1 cellular context compared by ENCODE assay signal in genomic region chr9:27529316-27530278, GRCh38.
TF ChIP-seq lines count a peak whose summit lies in the region.

TSS of gene MOB3B (minus strand) at chr9:27529814. CDS start at chr9:27455550, 74,264 bp downstream.

TF ChIP-seq in HepG2, 621 proteins besides CTCF, POLR2A, EP300 and RAD21 (continued from another document and continues in another):
- TF ChIP-seq NR0B2 (CRISPR knock-in tag; IDR thresholded peaks at IDR 0.05), result 0 out of 2 replicates have a peak, but pooled peaks have one; percentile 38
- no peak for TF ChIP-seq ZNF83 (CRISPR knock-in tag; IDR thresholded peaks at IDR 0.05; ENCODE audit: borderline replicate concordance)
- no peak for TF ChIP-seq ZNF263 (CRISPR knock-in tag; IDR thresholded peaks at IDR 0.05)
- peak; percentile 58; the same call in 1 of the 2 replicates for TF ChIP-seq POGK (CRISPR knock-in tag; conservative IDR thresholded peaks at IDR 0.05)
- TF ChIP-seq STAG1 (CRISPR knock-in tag; IDR thresholded peaks at IDR 0.05), result peak; percentile 62
- no peak for TF ChIP-seq ZNF652 (CRISPR knock-in tag; IDR thresholded peaks at IDR 0.05; ENCODE audit: borderline replicate concordance, low read depth)
- TF ChIP-seq KMT2A (CRISPR knock-in tag; IDR thresholded peaks at IDR 0.05), result no peak
- TF ChIP-seq PAXIP1 (CRISPR knock-in tag; conservative IDR thresholded peaks at IDR 0.05), result no peak
- no peak for TF ChIP-seq ZNF280D (CRISPR knock-in tag; IDR thresholded peaks at IDR 0.05)
- TF ChIP-seq PRPF4 (IDR thresholded peaks at IDR 0.05; ENCODE audit: low read depth, low read length, poor library complexity, severe bottlenecking), result no peak
- TF ChIP-seq HNRNPLL (IDR thresholded peaks at IDR 0.05; ENCODE audit: low read depth, low read length, poor library complexity, severe bottlenecking), result peak; percentile 45
- peak; percentile 39 for TF ChIP-seq ZNF574 (CRISPR knock-in tag; IDR thresholded peaks at IDR 0.05)
- no peak for TF ChIP-seq MLX (CRISPR knock-in tag; IDR thresholded peaks at IDR 0.05)
- TF ChIP-seq ZMAT5 (CRISPR knock-in tag; IDR thresholded peaks at IDR 0.05; ENCODE audit: borderline replicate concordance, low read depth), result no peak
- no peak for TF ChIP-seq ETS1 (CRISPR knock-in tag; IDR thresholded peaks at IDR 0.05)
- 0 out of 2 replicates have a peak, but pooled peaks have one; percentile 68 for TF ChIP-seq REL (CRISPR knock-in tag; conservative IDR thresholded peaks at IDR 0.05)
- TF ChIP-seq ARHGAP35 (CRISPR knock-in tag; IDR thresholded peaks at IDR 0.05; ENCODE audit: borderline replicate concordance), result 0 out of 2 replicates have a peak, but pooled peaks have one; percentile 56
- TF ChIP-seq ZNF607 (CRISPR knock-in tag; IDR thresholded peaks at IDR 0.05; ENCODE audit: borderline replicate concordance), result peak; percentile 33; the same call in 1 of the 2 replicates
- no peak for TF ChIP-seq MAZ (IDR thresholded peaks at IDR 0.05; ENCODE audit: borderline replicate concordance, low read depth, low read length)
- peak; percentile 46; the same call in 1 of the 2 replicates for TF ChIP-seq MAZ (CRISPR knock-in tag; IDR thresholded peaks at IDR 0.05; ENCODE audit: low read depth)
- TF ChIP-seq GFI1 (CRISPR knock-in tag; IDR thresholded peaks at IDR 0.05; ENCODE audit: borderline replicate concordance), result no peak
- no peak for TF ChIP-seq ZBTB26 (CRISPR knock-in tag; IDR thresholded peaks at IDR 0.05; ENCODE audit: borderline replicate concordance)
- no peak for TF ChIP-seq KDM3A (CRISPR knock-in tag; IDR thresholded peaks at IDR 0.05; ENCODE audit: low read depth)
- TF ChIP-seq ZNF331 (CRISPR knock-in tag; IDR thresholded peaks at IDR 0.05), result no peak
- TF ChIP-seq NR2F6 (IDR thresholded peaks at IDR 0.05), result no peak
- TF ChIP-seq NR2F6 (CRISPR knock-in tag; IDR thresholded peaks at IDR 0.05), result no peak
- no peak for TF ChIP-seq ZNF296 (CRISPR knock-in tag; conservative IDR thresholded peaks at IDR 0.05)
- no peak for TF ChIP-seq ZNF569 (CRISPR knock-in tag; IDR thresholded peaks at IDR 0.05; ENCODE audit: borderline replicate concordance)
- no peak for TF ChIP-seq ZNF484 (CRISPR knock-in tag; IDR thresholded peaks at IDR 0.05; ENCODE audit: borderline replicate concordance, low read depth)
- TF ChIP-seq MBNL3 (CRISPR knock-in tag; conservative IDR thresholded peaks at IDR 0.05), result no peak
- peak; percentile 48 for TF ChIP-seq SALL1 (CRISPR knock-in tag; IDR thresholded peaks at IDR 0.05)
- TF ChIP-seq ZNF512B (CRISPR knock-in tag; IDR thresholded peaks at IDR 0.05; ENCODE audit: borderline replicate concordance), result no peak
- no peak for TF ChIP-seq ZNF367 (CRISPR knock-in tag; IDR thresholded peaks at IDR 0.05; ENCODE audit: borderline replicate concordance)
- TF ChIP-seq YY1 (IDR thresholded peaks at IDR 0.05; ENCODE audit: insufficient read depth, insufficient replicate concordance, low read depth, low read length), result peak; percentile 51
- TF ChIP-seq ZNF33B (CRISPR knock-in tag; IDR thresholded peaks at IDR 0.05), result 0 out of 2 replicates have a peak, but pooled peaks have one; percentile 30
- TF ChIP-seq SPEN (CRISPR knock-in tag; IDR thresholded peaks at IDR 0.05; ENCODE audit: low read depth), result no peak
- no peak for TF ChIP-seq IRF2 (CRISPR knock-in tag; IDR thresholded peaks at IDR 0.05)
- TF ChIP-seq HNF4G (IDR thresholded peaks at IDR 0.05; ENCODE audit: borderline replicate concordance, low read depth, low read length), result no peak
- no peak for TF ChIP-seq HNF4G (CRISPR knock-in tag; IDR thresholded peaks at IDR 0.05; ENCODE audit: borderline replicate concordance, low read depth)
- TF ChIP-seq ZNF782 (CRISPR knock-in tag; IDR thresholded peaks at IDR 0.05; ENCODE audit: borderline replicate concordance), result no peak
- peak; percentile 45; the same call in 1 of the 2 replicates for TF ChIP-seq SMC3 (IDR thresholded peaks at IDR 0.05; ENCODE audit: low read length)
- TF ChIP-seq GABPB1 (CRISPR knock-in tag; IDR thresholded peaks at IDR 0.05), result peak; percentile 55; the same call in 1 of the 2 replicates
